Comparison of ENCODE assay signal across 22 cellular contexts in genomic region chr5:157177935-157178334, GRCh38. TPM values are rescaled to one million over a fixed set of nuclear protein-coding genes. Genes with fewer than 3 reads are reported as not detected.
DNase-seq lines count a peak whose midpoint lies in the region; ATAC-seq and TF ChIP-seq lines count a peak whose summit lies in the region.
"Had no signal": no experiment of that assay in that cellular context is flagged by ENCODE, and none has a peak within 500 bp of the region (broad histone marks: within the 10 kb centered on the region; RNA-seq: fewer than 3 reads in every experiment).

No MANE protein-coding gene starts in this region.

- 74 to 82% methylated on average over 6 of the region's 6 CpGs for WGBS in testis, 2 donors

- ATAC-seq in left cardiac atrium, result no peak
- ATAC-seq: K562, right cardiac atrium had no signal

- H3K9me3 Mint-ChIP-seq in T-helper 1 cell treated with Interleukin-12 subunit alpha and Interleukin-12 subunit beta and Interleukin-4 antibody, amounts not matched to agents 30 μg/mL and 1 μg/mL, for 36 hours, result peaks cover 4% of the 10 kb centered on the region
- H3K9me3 Mint-ChIP-seq in activated naive CD8-positive, alpha-beta T cell treated with anti-CD3 and anti-CD28 coated beads for 36 hours, result peaks cover 6% of the 10 kb centered on the region
- peaks cover 4% of the 10 kb centered on the region for H3K9me3 Mint-ChIP-seq in stimulated activated naive CD8-positive, alpha-beta T cell treated with anti-CD3 and anti-CD28 coated beads, Interleukin-15, Interleukin-2, amounts not matched to agents 100 ng/mL and 50 ng/mL, for 24 hours
- H3K9me3 Mint-ChIP-seq: H9 had no signal

- H3K9me3 ChIP-seq in testis, result no peaks in the 10 kb centered on the region
- H3K9me3 ChIP-seq: esophagus squamous epithelium, uterus had no signal

- no peaks in the 10 kb centered on the region for H3K27me3 Mint-ChIP-seq in T-helper 1 cell treated with Interleukin-12 subunit alpha and Interleukin-12 subunit beta and Interleukin-4 antibody, amounts not matched to agents 30 μg/mL and 1 μg/mL, for 36 hours (ENCODE audit: low read depth)
- H3K27me3 Mint-ChIP-seq in activated naive CD8-positive, alpha-beta T cell treated with anti-CD3 and anti-CD28 coated beads for 36 hours, result no peaks in the 10 kb centered on the region
- H3K27me3 Mint-ChIP-seq in stimulated activated naive CD8-positive, alpha-beta T cell treated with anti-CD3 and anti-CD28 coated beads, Interleukin-15, Interleukin-2, amounts not matched to agents 100 ng/mL and 50 ng/mL, for 24 hours, result no peaks in the 10 kb centered on the region

- peak overlapping the region; percentile 85 for H3K27ac Mint-ChIP-seq in T-helper 1 cell treated with Interleukin-12 subunit alpha and Interleukin-12 subunit beta and Interleukin-4 antibody, amounts not matched to agents 30 μg/mL and 1 μg/mL, for 36 hours
- H3K27ac Mint-ChIP-seq in activated naive CD8-positive, alpha-beta T cell treated with anti-CD3 and anti-CD28 coated beads for 36 hours, result peak overlapping the region; percentile 100
- peak overlapping the region; percentile 99 for H3K27ac Mint-ChIP-seq in stimulated activated naive CD8-positive, alpha-beta T cell treated with anti-CD3 and anti-CD28 coated beads, Interleukin-15, Interleukin-2, amounts not matched to agents 100 ng/mL and 50 ng/mL, for 24 hours
- H3K27ac Mint-ChIP-seq: H9 had no signal

- H3K4me1 Mint-ChIP-seq in T-helper 1 cell treated with Interleukin-12 subunit alpha and Interleukin-12 subunit beta and Interleukin-4 antibody, amounts not matched to agents 30 μg/mL and 1 μg/mL, for 36 hours (ENCODE audit: low read depth), result peaks cover 46% of the 10 kb centered on the region
- peaks cover 64% of the 10 kb centered on the region for H3K4me1 Mint-ChIP-seq in activated naive CD8-positive, alpha-beta T cell treated with anti-CD3 and anti-CD28 coated beads for 36 hours
- H3K4me1 Mint-ChIP-seq in stimulated activated naive CD8-positive, alpha-beta T cell treated with anti-CD3 and anti-CD28 coated beads, Interleukin-15, Interleukin-2, amounts not matched to agents 100 ng/mL and 50 ng/mL, for 24 hours (ENCODE audit: low read depth), result peaks cover 73% of the 10 kb centered on the region

- no peaks in the 10 kb centered on the region for H3K36me3 ChIP-seq in testis (ENCODE audit: low read depth, missing control alignments)
- H3K36me3 ChIP-seq: esophagus squamous epithelium, uterus had no signal

- TF ChIP-seq POLR2A in testis (IDR thresholded peaks at IDR 0.05), result no peak

- H3K27ac ChIP-seq in testis, result no peak overlapping the region
- H3K27ac ChIP-seq: esophagus squamous epithelium, RWPE1, uterus had no signal

- intact Hi-C loops in left cardiac atrium (cut with DNase I) (loop anchor here in 1 of 2 donors (10.0 kb wide), 1 partner anchor 57 kb away; no protein-coding TSS in a partner anchor), testis (cut with DNase I; ENCODE audit: low total_unique reads) (no loop called here)

- H3K4me3 ChIP-seq in testis, result no peak overlapping the region
- H3K4me3 ChIP-seq: esophagus squamous epithelium, K562, uterus had no signal

- DNase-seq in activated naive CD4-positive, alpha-beta T cell treated with Interleukin-2 at 50 U/mL for 16 hours, result peak; percentile 35
- no peak for DNase-seq in activated naive CD4-positive, alpha-beta T cell (lab: John Stamatoyannopoulos, UW)
- DNase-seq in activated naive CD8-positive, alpha-beta T cell treated with anti-CD3 and anti-CD28 coated beads for 36 hours, result no peak
- no peak for DNase-seq in left cardiac atrium
- DNase-seq in testis, result no peak
- no peak for DNase-seq in NCI-H2081 treated with DMSO at 0.1 percent for 48 hours (lab: John Stamatoyannopoulos, UW)
- DNase-seq: caudate nucleus; esophagus squamous epithelium; H9; NCI-H187; NCI-H345; NK-92 treated with Interleukin-12 subunit alpha and Interleukin-12 subunit beta, amount 100 ng/mL, for 24 hours; occipital lobe; right cardiac atrium; SW 1271; uterus had no signal

- no peak for TF ChIP-seq CTCF in testis (IDR thresholded peaks at IDR 0.05)

- H3K27me3 ChIP-seq in testis, result no peaks in the 10 kb centered on the region
- H3K27me3 ChIP-seq: esophagus squamous epithelium, uterus had no signal

- H3K4me3 Mint-ChIP-seq in T-helper 1 cell treated with Interleukin-12 subunit alpha and Interleukin-12 subunit beta and Interleukin-4 antibody, amounts not matched to agents 30 μg/mL and 1 μg/mL, for 36 hours, result peak overlapping the region; percentile 99
- H3K4me3 Mint-ChIP-seq in activated naive CD8-positive, alpha-beta T cell treated with anti-CD3 and anti-CD28 coated beads for 36 hours, result peak overlapping the region; percentile 78
- H3K4me3 Mint-ChIP-seq in stimulated activated naive CD8-positive, alpha-beta T cell treated with anti-CD3 and anti-CD28 coated beads, Interleukin-15, Interleukin-2, amounts not matched to agents 100 ng/mL and 50 ng/mL, for 24 hours, result peak overlapping the region; percentile 99
- H3K4me3 Mint-ChIP-seq: H9 had no signal

- no peaks in the 10 kb centered on the region for H3K4me1 ChIP-seq in testis
- H3K4me1 ChIP-seq: esophagus squamous epithelium, uterus had no signal

- peaks cover 29% of the 10 kb centered on the region for H3K36me3 Mint-ChIP-seq in T-helper 1 cell treated with Interleukin-12 subunit alpha and Interleukin-12 subunit beta and Interleukin-4 antibody, amounts not matched to agents 30 μg/mL and 1 μg/mL, for 36 hours (ENCODE audit: low read depth)
- H3K36me3 Mint-ChIP-seq in activated naive CD8-positive, alpha-beta T cell treated with anti-CD3 and anti-CD28 coated beads for 36 hours, result peaks cover 39% of the 10 kb centered on the region
- H3K36me3 Mint-ChIP-seq in stimulated activated naive CD8-positive, alpha-beta T cell treated with anti-CD3 and anti-CD28 coated beads, Interleukin-15, Interleukin-2, amounts not matched to agents 100 ng/mL and 50 ng/mL, for 24 hours (ENCODE audit: low read depth), result peaks cover 27% of the 10 kb centered on the region

RNA-seq across cellular contexts. Expression of gene ITK, which starts 2.7 kb away (rescaled TPM):
- 100 to 1,000 TPM; 200 to 204 TPM for total RNA-seq in activated naive CD8-positive, alpha-beta T cell treated with anti-CD3 and anti-CD28 coated beads for 36 hours
- total RNA-seq in left cardiac atrium (1 to 10 TPM; 1.6 to 2.2 TPM), testis (1 to 10 TPM in 1 of 2 donors, under 1 TPM in 1; 0.93 to 1.3 TPM)
- polyA plus RNA-seq in testis (ENCODE audit: insufficient read depth, low read depth, low replicate concordance), result 3.8 TPM
- total RNA-seq: glomerular endothelial cell had no signal
- polyA plus RNA-seq: K562 had no signal

RNA-seq across cellular contexts. Expression of gene GARIN3, which starts 11.9 kb away (rescaled TPM):
- under 1 TPM; 0.46 to 0.47 TPM for total RNA-seq in activated naive CD8-positive, alpha-beta T cell treated with anti-CD3 and anti-CD28 coated beads for 36 hours
- not detected for total RNA-seq in left cardiac atrium
- 10 to 100 TPM; 11.5 to 27.8 TPM for total RNA-seq in testis
- 45.6 TPM for polyA plus RNA-seq in testis (ENCODE audit: insufficient read depth, low read depth, low replicate concordance)
- total RNA-seq: esophagus squamous epithelium, glomerular endothelial cell, H9, K562, mononuclear cell, occipital lobe, right cardiac atrium, uterus had no signal
- polyA plus RNA-seq: K562, right cardiac atrium had no signal

RNA-seq across cellular contexts. Expression of gene MED7, which starts 35.3 kb away (rescaled TPM):
- 10 to 100 TPM; 14.2 to 15.4 TPM for total RNA-seq in activated naive CD8-positive, alpha-beta T cell treated with anti-CD3 and anti-CD28 coated beads for 36 hours
- total RNA-seq in left cardiac atrium, result 1 to 10 TPM; 9.4 to 9.6 TPM
- total RNA-seq in testis, result 10 to 100 TPM; 16.8 to 21.1 TPM
- polyA plus RNA-seq in testis (ENCODE audit: insufficient read depth, low read depth, low replicate concordance), result 50.3 TPM

Comparison
In these comparisons a context has a peak if more than half of its experiments do, and no peak if none do; other contexts are left out.
1. RNA of gene ITK, which starts 2.7 kb away (total RNA-seq): 200 to 204 TPM in activated naive CD8-positive, alpha-beta T cell treated with anti-CD3 and anti-CD28 coated beads for 36 hours; 1.6 to 2.2 TPM in left cardiac atrium and 0.93 to 1.3 TPM in testis; every median in the first group is over 10 times any median in the second.
2. RNA of gene GARIN3, which starts 11.9 kb away (total RNA-seq): 11.5 to 27.8 TPM in testis; 0.46 to 0.47 TPM in activated naive CD8-positive, alpha-beta T cell treated with anti-CD3 and anti-CD28 coated beads for 36 hours and not detected in left cardiac atrium; every median in the first group is over 4 times any median in the second.
3. Peak in every context shown above with its lines, with median percentiles within 50 percentile points of each other: H3K27ac Mint-ChIP-seq and H3K4me3 Mint-ChIP-seq.